In genomic region chr7:139830779-139831498, GRCh38 we compare ENCODE assay signal across 11 cellular contexts. TPM values are rescaled to one million over a fixed set of nuclear protein-coding genes. Genes with fewer than 3 reads are reported as not detected.
DNase-seq lines count a peak whose midpoint lies in the region; ATAC-seq and TF ChIP-seq lines count a peak whose summit lies in the region.
"Had no signal": no experiment of that assay in that cellular context is flagged by ENCODE, and none has a peak within 500 bp of the region (broad histone marks: within the 10 kb centered on the region; RNA-seq: fewer than 3 reads in every experiment).

No MANE protein-coding gene starts in this region.

- intact Hi-C loops in activated CD4-positive, alpha-beta T cell treated with anti-CD3 and anti-CD28 coated beads, Interleukin-2, amount 10 ng/mL, durations not matched to agents 24 days and 14 days (cut with micrococcal nuclease), result no loop called here
- intact Hi-C loops in colonic mucosa (cut with DNase I) (no loop called here), stomach (cut with DNase I; ENCODE audit: low total_unique reads) (no loop called here)

- H3K4me1 Mint-ChIP-seq in activated CD4-positive, alpha-beta T cell treated with anti-CD3 and anti-CD28 coated beads, Interleukin-2, amount 10 ng/mL, durations not matched to agents 7 days and 5 days, result peaks cover 31% of the 10 kb centered on the region
- peaks cover 22% of the 10 kb centered on the region for H3K4me1 Mint-ChIP-seq in activated CD4-positive, alpha-beta T cell treated with anti-CD3 and anti-CD28 coated beads, Interleukin-2, amount 10 ng/mL, durations not matched to agents 24 days and 14 days

- H3K27me3 ChIP-seq in colonic mucosa (no peaks in the 10 kb centered on the region), stomach (no peaks in the 10 kb centered on the region)

- no peak for TF ChIP-seq CTCF in colonic mucosa (IDR thresholded peaks at IDR 0.05)
- TF ChIP-seq CTCF in stomach (IDR thresholded peaks at IDR 0.05), result no peak

- H3K9me3 Mint-ChIP-seq in activated CD4-positive, alpha-beta T cell treated with anti-CD3 and anti-CD28 coated beads, Interleukin-2, amount 10 ng/mL, durations not matched to agents 7 days and 5 days, result peaks cover 24% of the 10 kb centered on the region
- peaks cover 28% of the 10 kb centered on the region for H3K9me3 Mint-ChIP-seq in activated CD4-positive, alpha-beta T cell treated with anti-CD3 and anti-CD28 coated beads, Interleukin-2, amount 10 ng/mL, durations not matched to agents 24 days and 14 days

- H3K9me3 ChIP-seq in colonic mucosa, result no peaks in the 10 kb centered on the region
- H3K9me3 ChIP-seq in stomach, result no peaks in the 10 kb centered on the region

- peak overlapping the region in 1 of 2 donors; percentile 19 for H3K9ac ChIP-seq in colonic mucosa (ENCODE audit: low read depth in 2 of 2, low read length in 2 of 2)

- H3K4me1 ChIP-seq in colonic mucosa (no peaks in the 10 kb centered on the region), stomach (peaks cover 19 to 36% (median 24%) of the 10 kb centered on the region in 4 donors)

- peak overlapping the region; percentile 81 for H3K27ac Mint-ChIP-seq in activated CD4-positive, alpha-beta T cell treated with anti-CD3 and anti-CD28 coated beads, Interleukin-2, amount 10 ng/mL, durations not matched to agents 7 days and 5 days
- H3K27ac Mint-ChIP-seq in activated CD4-positive, alpha-beta T cell treated with anti-CD3 and anti-CD28 coated beads, Interleukin-2, amount 10 ng/mL, durations not matched to agents 24 days and 14 days, result no peak overlapping the region

- peak overlapping the region; percentile 3 for H3K4me3 ChIP-seq in colonic mucosa
- H3K4me3 ChIP-seq in stomach, result peak overlapping the region in 3 of 4 donors; percentile 2 to 40 (median 33)

- TF ChIP-seq POLR2A in stomach (IDR thresholded peaks at IDR 0.05), result no peak

- peak overlapping the region; percentile 67 for H3K4me3 Mint-ChIP-seq in activated CD4-positive, alpha-beta T cell treated with anti-CD3 and anti-CD28 coated beads, Interleukin-2, amount 10 ng/mL, durations not matched to agents 7 days and 5 days
- H3K4me3 Mint-ChIP-seq in activated CD4-positive, alpha-beta T cell treated with anti-CD3 and anti-CD28 coated beads, Interleukin-2, amount 10 ng/mL, durations not matched to agents 24 days and 14 days, result no peak overlapping the region

- H3K27ac ChIP-seq in colonic mucosa (peak overlapping the region; percentile 72), stomach (peak overlapping the region in 4 of 5 donors; percentile 78 to 91 (median 88))

- CTCF ChIA-PET in activated CD4-positive, alpha-beta T cell treated with anti-CD3 and anti-CD28 coated beads, Interleukin-2, amount 10 ng/mL, durations not matched to agents 7 days and 5 days (lab: Charles Lee), result interaction anchor here (0.6 to 3.6 kb wide), 8 partner anchors 8 to 568 kb away, joined by 3 to 9 read pairs (median 3); partner anchors contain the start of gene SLC37A3

- no peak for TF ChIP-seq EP300 in stomach (IDR thresholded peaks at IDR 0.05)

- ATAC-seq in HG03103 (IDR thresholded peaks at IDR 0.05; ENCODE audit: low read depth, unreplicated experiment) (peak; percentile 35), esophagus mucosa (no peak), HG02852 (IDR thresholded peaks at IDR 0.05; ENCODE audit: unreplicated experiment) (no peak)

- peaks cover 5% of the 10 kb centered on the region for H3K27me3 Mint-ChIP-seq in activated CD4-positive, alpha-beta T cell treated with anti-CD3 and anti-CD28 coated beads, Interleukin-2, amount 10 ng/mL, durations not matched to agents 7 days and 5 days
- H3K27me3 Mint-ChIP-seq in activated CD4-positive, alpha-beta T cell treated with anti-CD3 and anti-CD28 coated beads, Interleukin-2, amount 10 ng/mL, durations not matched to agents 24 days and 14 days, result peaks cover 9% of the 10 kb centered on the region

- H3K36me3 Mint-ChIP-seq in activated CD4-positive, alpha-beta T cell treated with anti-CD3 and anti-CD28 coated beads, Interleukin-2, amount 10 ng/mL, durations not matched to agents 7 days and 5 days (ENCODE audit: low read depth), result peaks cover 26% of the 10 kb centered on the region
- H3K36me3 Mint-ChIP-seq in activated CD4-positive, alpha-beta T cell treated with anti-CD3 and anti-CD28 coated beads, Interleukin-2, amount 10 ng/mL, durations not matched to agents 24 days and 14 days (ENCODE audit: low read depth), result peaks cover 3% of the 10 kb centered on the region

- POLR2A ChIA-PET in activated CD4-positive, alpha-beta T cell treated with anti-CD3 and anti-CD28 coated beads, Interleukin-2, amount 10 ng/mL, durations not matched to agents 7 days and 5 days (lab: Charles Lee), result interaction anchor here (0.6 kb wide), 1 partner anchor 21 kb away, joined by 3 read pairs; no protein-coding TSS in a partner anchor

- no peak for DNase-seq in activated CD4-positive, alpha-beta T cell treated with anti-CD3 and anti-CD28 coated beads, Interleukin-2, amount 10 ng/mL, durations not matched to agents 7 days and 5 days
- no peak for DNase-seq in activated CD4-positive, alpha-beta T cell treated with anti-CD3 and anti-CD28 coated beads, Interleukin-2, amount 10 ng/mL, durations not matched to agents 24 days and 14 days
- DNase-seq in colonic mucosa (no peak), stomach (no peak), HCEC 1CT (no peak)
- DNase-seq: activated CD4-positive, alpha-beta T cell treated with anti-CD3 and anti-CD28 coated beads, Interleukin-2, amount 50 U/mL, for 48 hours; left cardiac atrium; stimulated activated CD4-positive, alpha-beta T cell treated with anti-CD3 and anti-CD28 coated beads, Interleukin-4, amount 100 ng/mL, for 4 hours had no signal

- WGBS in stomach, 5 donors, result 81 to 91% (median 85%) methylated on average over 3 of the region's 3 CpGs

- H3K36me3 ChIP-seq in colonic mucosa, result no peaks in the 10 kb centered on the region
- H3K36me3 ChIP-seq in stomach, result no peaks in the 10 kb centered on the region

RNA-seq across cellular contexts. Expression of gene TBXAS1, which starts 1.9 kb away (rescaled TPM):
- total RNA-seq in activated CD4-positive, alpha-beta T cell treated with anti-CD3 and anti-CD28 coated beads, Interleukin-2, amount 10 ng/mL, durations not matched to agents 7 days and 5 days, result 10 to 100 TPM in 1 of 2 experiments, 1 to 10 TPM in 1; 8.8 to 11.8 TPM
- 1.8 and 3.5 TPM in 2 replicates for total RNA-seq in activated CD4-positive, alpha-beta T cell treated with anti-CD3 and anti-CD28 coated beads, Interleukin-2, amount 10 ng/mL, durations not matched to agents 24 days and 14 days
- total RNA-seq in colonic mucosa, result 10 to 100 TPM; 12.0 to 17.0 TPM
- 10 to 100 TPM in 4 of 5 donors, 1 to 10 TPM in 1; 1.4 to 92.8 (median 57.8) TPM for total RNA-seq in stomach
- 10 to 100 TPM in 1 of 3 donors, 1 to 10 TPM in 2; 7.6 to 10.3 (median 7.9) TPM for polyA plus RNA-seq in stomach
- 10.8 TPM for total RNA-seq in esophagus mucosa

RNA-seq across cellular contexts. Expression of gene HIPK2, which starts 53.1 kb away (rescaled TPM):
- total RNA-seq in activated CD4-positive, alpha-beta T cell treated with anti-CD3 and anti-CD28 coated beads, Interleukin-2, amount 10 ng/mL, durations not matched to agents 7 days and 5 days, result 10 to 100 TPM; 22.5 to 27.5 TPM
- total RNA-seq in activated CD4-positive, alpha-beta T cell treated with anti-CD3 and anti-CD28 coated beads, Interleukin-2, amount 10 ng/mL, durations not matched to agents 24 days and 14 days, result 23.9 and 26.1 TPM in 2 replicates
- total RNA-seq in colonic mucosa, result 10 to 100 TPM; 25.3 to 28.4 TPM
- 100 to 1,000 TPM in 1 of 5 donors, 10 to 100 TPM in 3, 1 to 10 TPM in 1; 9.3 to 103 (median 60.7) TPM for total RNA-seq in stomach
- polyA plus RNA-seq in stomach, result 10 to 100 TPM in 2 of 3 donors, 1 to 10 TPM in 1; 3.4 to 45.0 (median 10.7) TPM
- total RNA-seq in esophagus mucosa, result 39.5 TPM
